In genomic region chr12:32877670-32878459, GRCh38 we compare ENCODE assay signal across 10 cellular contexts. TPM values are rescaled to one million over a fixed set of nuclear protein-coding genes. Genes with fewer than 3 reads are reported as not detected.
DNase-seq lines count a peak whose midpoint lies in the region; ATAC-seq, FAIRE-seq and TF ChIP-seq lines count a peak whose summit lies in the region.
"Had no signal": no experiment of that assay in that cellular context is flagged by ENCODE, and none has a peak within 500 bp of the region (broad histone marks: within the 10 kb centered on the region; RNA-seq: fewer than 3 reads in every experiment).

No MANE protein-coding gene starts in this region.

- no peak for TF ChIP-seq POLR2A in HepG2 (IDR thresholded peaks at IDR 0.05; ENCODE audit: insufficient read depth in 1 of 2, low read depth in 2 of 2, low read length in 2 of 2)

- H3K79me2 ChIP-seq in HepG2 (ENCODE audit: insufficient read depth, low read length), result peaks cover 9% of the 10 kb centered on the region

- H3K27me3 ChIP-seq in bronchial epithelial cell (ENCODE audit: control insufficient read depth, insufficient read depth, low read length), result no peaks in the 10 kb centered on the region
- no peaks in the 10 kb centered on the region; a peak in 1 of 5 replicates for H3K27me3 ChIP-seq in HepG2 (ENCODE audit: control insufficient read depth in 1 of 2, insufficient read depth in 2 of 2, low read length in 2 of 2)
- H3K27me3 ChIP-seq in aorta (ENCODE audit: control insufficient read depth in 1 of 2, insufficient read depth in 2 of 2, low read length in 1 of 2), result no peaks in the 10 kb centered on the region

- peaks cover 9% of the 10 kb centered on the region for H3K36me3 ChIP-seq in bronchial epithelial cell (ENCODE audit: control insufficient read depth, insufficient read depth, low read length)
- H3K36me3 ChIP-seq in HepG2 (replicated peaks in 1 of 2; ENCODE audit: control insufficient read depth in 1 of 2, insufficient read depth in 2 of 2, low read length in 2 of 2), result peaks cover 16 to 48% of the 10 kb centered on the region in 2 experiments
- no peaks in the 10 kb centered on the region for H3K36me3 ChIP-seq in aorta (ENCODE audit: control insufficient read depth in 1 of 2, insufficient read depth in 2 of 2, low read length in 1 of 2)

- WGBS in HepG2 (ENCODE audit: low lambda C conversion rate), result 98% methylated on average over 14 of the region's 29 CpGs
- 80 to 82% methylated on average over 28 to 29 of the region's 29 CpGs for WGBS in aorta, 2 donors

- TF ChIP-seq EP300 in HepG2 (IDR thresholded peaks at IDR 0.05; ENCODE audit: low read depth in 2 of 2, low read length in 2 of 2) (no peak), HepG2 (CRISPR knock-in tag; IDR thresholded peaks at IDR 0.05; ENCODE audit: borderline replicate concordance) (no peak)

- intact Hi-C loops in natural killer cell (cut with micrococcal nuclease) (no loop called here), HepG2 (cut with micrococcal nuclease; ENCODE audit: unreplicated experiment) (no loop called here), aorta (cut with DNase I) (no loop called here)

- FAIRE-seq in bronchial epithelial cell (lab: Jason Lieb, UNC), result peak; percentile 28
- FAIRE-seq in HepG2 (lab: Jason Lieb, UNC), result no peak

- no peak for DNase-seq in natural killer cell treated with Interleukin-12 subunit alpha and Interleukin-12 subunit beta and Interleukin-15 and Interleukin-18, amount 100 ng/mL, for 72 hours (ENCODE audit: low spot score)
- DNase-seq in natural killer cell, result no peak
- DNase-seq in bronchial epithelial cell (ENCODE audit: low read depth), result no peak
- no peak for DNase-seq in HepG2 (ENCODE audit: low spot score)
- peak in 1 of 2 donors; percentile 56 for DNase-seq in aorta
- no peak for DNase-seq in HFFc6
- no peak for DNase-seq in nephron progenitor cell
- no peak for DNase-seq in NCI-H526 (lab: John Stamatoyannopoulos, UW)
- DNase-seq: activated naive CD4-positive, alpha-beta T cell treated with Interleukin-2 at 50 U/mL for 16 hours had no signal

- no peaks in the 10 kb centered on the region for H3K4me1 Mint-ChIP-seq in natural killer cell treated with Interleukin-12 subunit alpha and Interleukin-12 subunit beta and Interleukin-15 and Interleukin-18, amount 100 ng/mL, for 72 hours (ENCODE audit: low read depth in 2 of 2)
- H3K4me1 Mint-ChIP-seq in natural killer cell (no peaks in the 10 kb centered on the region), HFFc6 (ENCODE audit: low read depth) (no peaks in the 10 kb centered on the region), nephron progenitor cell (peaks cover 31% of the 10 kb centered on the region)

- no peaks in the 10 kb centered on the region for H4K20me1 ChIP-seq in HepG2 (ENCODE audit: insufficient read depth, low read length)

- no peak overlapping the region for H3K9ac ChIP-seq in HepG2 (ENCODE audit: insufficient read depth, low read depth, low read length)

- in situ Hi-C loops in HepG2 (cut with HindIII; ENCODE audit: extremely low pct_ligation_motif_present, low pct_unique_long_range_greater_than_20kb), result no loop called here

- BruUV-seq in HepG2 (replicated peaks; lab: Mats Ljungman, UMichigan), result TSS peak; percentile 39

- TF ChIP-seq CTCF in natural killer cell (IDR thresholded peaks at IDR 0.05), result no peak
- TF ChIP-seq CTCF in bronchial epithelial cell (IDR thresholded peaks at IDR 0.05; ENCODE audit: insufficient read depth, low read length, severe bottlenecking), result no peak
- no peak for TF ChIP-seq CTCF in HepG2 (CRISPR knock-in tag; IDR thresholded peaks at IDR 0.05)
- no peak for TF ChIP-seq CTCF in HFFc6 (IDR thresholded peaks at IDR 0.05)
- no peak for TF ChIP-seq CTCF in nephron progenitor cell (IDR thresholded peaks at IDR 0.05)

- no peak overlapping the region for H3K4me3 Mint-ChIP-seq in natural killer cell treated with Interleukin-12 subunit alpha and Interleukin-12 subunit beta and Interleukin-15 and Interleukin-18, amount 100 ng/mL, for 72 hours
- no peak overlapping the region for H3K4me3 Mint-ChIP-seq in natural killer cell
- H3K4me3 Mint-ChIP-seq in HFFc6, result no peak overlapping the region
- no peak overlapping the region for H3K4me3 Mint-ChIP-seq in nephron progenitor cell

- no peak for TF ChIP-seq RAD21 in HepG2 (CRISPR knock-in tag; IDR thresholded peaks at IDR 0.05)

- no peak overlapping the region for H3K27ac Mint-ChIP-seq in natural killer cell treated with Interleukin-12 subunit alpha and Interleukin-12 subunit beta and Interleukin-15 and Interleukin-18, amount 100 ng/mL, for 72 hours
- no peak overlapping the region for H3K27ac Mint-ChIP-seq in natural killer cell
- no peak overlapping the region for H3K27ac Mint-ChIP-seq in HFFc6
- no peak overlapping the region for H3K27ac Mint-ChIP-seq in nephron progenitor cell

- no peaks in the 10 kb centered on the region for H3K9me3 Mint-ChIP-seq in natural killer cell treated with Interleukin-12 subunit alpha and Interleukin-12 subunit beta and Interleukin-15 and Interleukin-18, amount 100 ng/mL, for 72 hours
- H3K9me3 Mint-ChIP-seq in natural killer cell (no peaks in the 10 kb centered on the region), HFFc6 (no peaks in the 10 kb centered on the region; the same call in 1 of the 2 replicates), nephron progenitor cell (no peaks in the 10 kb centered on the region)

- no peak overlapping the region for H3K4me2 ChIP-seq in HepG2 (ENCODE audit: low read depth, low read length)

- H3K27me3 Mint-ChIP-seq in natural killer cell treated with Interleukin-12 subunit alpha and Interleukin-12 subunit beta and Interleukin-15 and Interleukin-18, amount 100 ng/mL, for 72 hours, result peaks cover 4 to 10% of the 10 kb centered on the region in 2 donors
- no peaks in the 10 kb centered on the region for H3K27me3 Mint-ChIP-seq in natural killer cell (ENCODE audit: low read depth in 2 of 2)
- H3K27me3 Mint-ChIP-seq in HFFc6 (ENCODE audit: insufficient read depth), result peaks cover 4% of the 10 kb centered on the region
- no peaks in the 10 kb centered on the region for H3K27me3 Mint-ChIP-seq in nephron progenitor cell (ENCODE audit: low read depth, poor library complexity)

- POLR2A ChIA-PET in HepG2 (lab: Yijun Ruan, JAX), result no interaction called here

- H3K9me3 ChIP-seq in HepG2 (ENCODE audit: low read length), result no peaks in the 10 kb centered on the region
- no peaks in the 10 kb centered on the region for H3K9me3 ChIP-seq in aorta (ENCODE audit: control insufficient read depth, low read length)

- peak; percentile 34 to 43 for ATAC-seq in natural killer cell treated with Interleukin-12 subunit alpha and Interleukin-12 subunit beta and Interleukin-15 and Interleukin-18, amount 100 ng/mL, for 72 hours
- no peak for ATAC-seq in natural killer cell
- no peak for ATAC-seq in HepG2
- ATAC-seq in aorta (ENCODE audit: low FRiP score), result peak; percentile 39

- CTCF ChIA-PET in HepG2 (lab: Yijun Ruan, JAX; ENCODE audit: low intra/inter-chr PET ratio, low total read pairs), result no interaction called here

- H2AFZ ChIP-seq in HepG2 (ENCODE audit: low read length), result no peak overlapping the region

- no peaks in the 10 kb centered on the region for H3K36me3 Mint-ChIP-seq in natural killer cell treated with Interleukin-12 subunit alpha and Interleukin-12 subunit beta and Interleukin-15 and Interleukin-18, amount 100 ng/mL, for 72 hours
- H3K36me3 Mint-ChIP-seq in natural killer cell (no peaks in the 10 kb centered on the region), HFFc6 (ENCODE audit: low read depth) (no peaks in the 10 kb centered on the region), nephron progenitor cell (ENCODE audit: low read depth) (no peaks in the 10 kb centered on the region)

- H3K4me3 ChIP-seq in bronchial epithelial cell (ENCODE audit: low read depth, low read length) (no peak overlapping the region), HepG2 (replicated peaks in 1 of 3; ENCODE audit: insufficient read depth in 1 of 3, low read depth in 2 of 3, low read length in 3 of 3) (no peak overlapping the region), aorta (ENCODE audit: low read length in 2 of 2) (no peak overlapping the region)

- no peaks in the 10 kb centered on the region for H3K4me1 ChIP-seq in HepG2 (ENCODE audit: insufficient read depth, low read length)
- H3K4me1 ChIP-seq in aorta (ENCODE audit: control insufficient read depth in 1 of 2, insufficient read depth in 2 of 2, low read length in 2 of 2), result no peaks in the 10 kb centered on the region

- H3K27ac ChIP-seq in HepG2 (ENCODE audit: extremely low read length, insufficient read depth, low read length) (no peak overlapping the region), aorta (ENCODE audit: low read depth in 1 of 2, low read length in 2 of 2) (no peak overlapping the region)

RNA-seq across cellular contexts. Expression of gene PKP2, which starts 18.7 kb away (rescaled TPM):
- total RNA-seq in natural killer cell treated with Interleukin-12 subunit alpha and Interleukin-12 subunit beta and Interleukin-15 and Interleukin-18, amount 100 ng/mL, for 72 hours, result under 1 TPM; 0.07 to 0.25 TPM
- 1 to 10 TPM in 1 of 3 donors, under 1 TPM in 2; 0.16 to 1.8 (median 0.52) TPM for total RNA-seq in natural killer cell
- 53.9 and 74.5 TPM in 2 replicates for total RNA-seq in bronchial epithelial cell
- total RNA-seq in HepG2 (2016; rRNA removed; fragmentation: Illumina TruSeq; extraction: Trizol), result 25.3 and 27.5 TPM in 2 replicates
- total RNA-seq in HepG2 (2016; cell fraction: cytosol; rRNA removed; fragmentation: Illumina TruSeq; extraction: Trizol; ENCODE audit: low read depth), result 4.7 and 5.4 TPM in 2 replicates
- total RNA-seq in HepG2 (2016; cell fraction: insoluble cytoplasmic fraction; rRNA removed; fragmentation: Illumina TruSeq; extraction: Trizol), result 25.1 and 27.8 TPM in 2 replicates
- 13.0 and 15.4 TPM in 2 replicates for total RNA-seq in HepG2 (2016; cell fraction: membrane; rRNA removed; fragmentation: Illumina TruSeq; extraction: Trizol)
- 33.3 and 34.1 TPM in 2 replicates for total RNA-seq in HepG2 (2016; cell fraction: nucleus; rRNA removed; fragmentation: Illumina TruSeq; extraction: Trizol)
- polyA plus RNA-seq in HepG2 (2011; rRNA removed), result 11.5 and 15.1 TPM in 2 replicates
- 10.5 and 12.5 TPM in 2 replicates for polyA plus RNA-seq in HepG2 (2011; cell fraction: cytosol; rRNA removed)
- polyA plus RNA-seq in HepG2 (2011; cell fraction: nucleus; rRNA removed), result 10.5 and 14.0 TPM in 2 replicates
- polyA plus RNA-seq in HepG2 (2012), result 8.6 and 13.0 TPM in 2 replicates
- 3.6 and 4.0 TPM in 2 replicates for polyA plus RNA-seq in HepG2 (2016; cell fraction: cytosol; fragmentation: Illumina TruSeq; extraction: Trizol; ENCODE audit: low read depth)
- polyA plus RNA-seq in HepG2 (2016; cell fraction: insoluble cytoplasmic fraction; fragmentation: Illumina TruSeq; extraction: Trizol; ENCODE audit: low read depth), result 29.1 and 36.7 TPM in 2 replicates
- polyA plus RNA-seq in HepG2 (2016; cell fraction: membrane; fragmentation: Illumina TruSeq; extraction: Trizol; ENCODE audit: low read depth), result 8.6 and 9.7 TPM in 2 replicates
- 20.5 and 26.3 TPM in 2 replicates for polyA plus RNA-seq in HepG2 (2016; cell fraction: nucleus; fragmentation: Illumina TruSeq; extraction: Trizol; ENCODE audit: insufficient read depth, low read depth)
- 10.4 and 30.2 TPM in 2 replicates for polyA minus RNA-seq in HepG2 (2011; rRNA and poly(A)+ RNA removed; ENCODE audit: low replicate concordance)
- 14.1 and 17.4 TPM in 2 replicates for polyA minus RNA-seq in HepG2 (2011; cell fraction: cytosol; rRNA and poly(A)+ RNA removed)
- polyA minus RNA-seq in HepG2 (2011; cell fraction: nucleus; rRNA and poly(A)+ RNA removed), result 57.2 and 60.5 TPM in 2 replicates
- total RNA-seq in aorta, result 1 to 10 TPM in 1 of 2 donors, under 1 TPM in 1; 0.84 to 1.4 TPM
- 1 to 10 TPM in 1 of 2 donors, under 1 TPM in 1; 0.38 to 4.4 TPM for polyA plus RNA-seq in aorta
- total RNA-seq in HFFc6 (2021; fragmentation: NEBNext Ultra II Directional; extraction: Animal tissue kit (Norgen Biotek cat#: 25700)), result under 1 TPM in 1 of 6 experiments, not detected in 5; 0.17 TPM
- total RNA-seq: RPMI7951 had no signal

Comparison
In these comparisons a context has a peak if more than half of its experiments do, and no peak if none do; other contexts are left out.
1. ATAC-seq: peak in natural killer cell treated with Interleukin-12 subunit alpha and Interleukin-12 subunit beta and Interleukin-15 and Interleukin-18, amount 100 ng/mL, for 72 hours (2 of 2) and aorta (single experiment); none in natural killer cell (0 of 3) and HepG2 (single experiment).